8 cellular contexts compared by ENCODE assay signal in genomic region chr12:49866859-49867579, GRCh38. TPM values are rescaled to one million over a fixed set of nuclear protein-coding genes. Genes with fewer than 3 reads are reported as not detected.
DNase-seq lines count a peak whose midpoint lies in the region; ATAC-seq and TF ChIP-seq lines count a peak whose summit lies in the region.

No MANE protein-coding gene starts in this region.

- no peak overlapping the region for H3K9ac ChIP-seq in OCI-LY1 (ENCODE audit: low read length)

- H3K9me3 Mint-ChIP-seq in CD4-positive, alpha-beta memory T cell, result no peaks in the 10 kb centered on the region
- H3K9me3 Mint-ChIP-seq in neural crest cell, result no peaks in the 10 kb centered on the region

- intact Hi-C loops in CD4-positive, alpha-beta memory T cell (cut with micrococcal nuclease), result loop anchor here (10.0 kb wide), 1 partner anchor 188 kb away; the partner anchor contains the start of gene ASIC1

- H3K36me3 ChIP-seq in CD4-positive, alpha-beta memory T cell (ENCODE audit: insufficient read depth, low read length), result no peaks in the 10 kb centered on the region
- H3K36me3 ChIP-seq in OCI-LY1 (ENCODE audit: insufficient read depth, low read length), result no peaks in the 10 kb centered on the region

- TF ChIP-seq CTCF in HFF-Myc (IDR thresholded peaks at IDR 0.05; ENCODE audit: low read depth, low read length, missing control alignments), result peak; percentile 98
- peak; percentile 92 for TF ChIP-seq CTCF in OCI-LY1 (IDR thresholded peaks at IDR 0.05; ENCODE audit: low read length)
- TF ChIP-seq CTCF in fibroblast of mammary gland (conservative IDR thresholded peaks at IDR 0.05; ENCODE audit: control insufficient read depth, insufficient read depth, low read depth, low read length), result peak; percentile 97
- peak; percentile 95 for TF ChIP-seq CTCF in neural crest cell (conservative IDR thresholded peaks at IDR 0.05)

- H3K9me2 ChIP-seq in OCI-LY1 (ENCODE audit: low read depth, low read length), result no peaks in the 10 kb centered on the region

- no peaks in the 10 kb centered on the region for H3F3A ChIP-seq in OCI-LY1 (ENCODE audit: insufficient read depth, low read length)

- POLR2A ChIA-PET in CD4-positive, alpha-beta memory T cell (lab: Charles Lee; ENCODE audit: partially characterized antibody), result interaction anchor here (1.2 to 1.5 kb wide), 2 partner anchors 24 to 126 kb away, joined by 4 to 7 read pairs; partner anchors contain the start of genes BCDIN3D and TMBIM6

- DNase-seq in CD4-positive, alpha-beta memory T cell, result peak; percentile 65 to 73 (median 67)
- DNase-seq in HFF-Myc (ENCODE audit: extremely low read depth, low read depth) (no peak), fibroblast of mammary gland (ENCODE audit: low read depth) (peak; percentile 50), neural crest cell (ENCODE audit: low read depth, low spot score) (peak; percentile 85), stromal cell of bone marrow (ENCODE audit: low read depth) (peak; percentile 34)
- peak; percentile 88 for DNase-seq in activated T-cell treated with anti-CD3 and anti-CD28 coated beads, Interleukin-2, amount 50 U/mL, for 48 hours

- H3K4me1 ChIP-seq in CD4-positive, alpha-beta memory T cell (ENCODE audit: insufficient read depth, low read length), result no peaks in the 10 kb centered on the region
- no peaks in the 10 kb centered on the region for H3K4me1 ChIP-seq in OCI-LY1 (ENCODE audit: insufficient read depth, low read length, severe bottlenecking)

- H4K20me1 ChIP-seq in OCI-LY1 (ENCODE audit: insufficient read depth, low read length), result no peaks in the 10 kb centered on the region

- CTCF ChIA-PET in CD4-positive, alpha-beta memory T cell (lab: Charles Lee; ENCODE audit: partially characterized antibody), result interaction anchor here (0.7 to 4.2 kb wide), 18 partner anchors 9 to 208 kb away, joined by 3 to 17 read pairs (median 4); partner anchors contain the start of gene TMBIM6

- no peak overlapping the region for H3K27ac ChIP-seq in CD4-positive, alpha-beta memory T cell (ENCODE audit: low read depth, low read length)
- no peak overlapping the region for H3K27ac ChIP-seq in OCI-LY1 (ENCODE audit: low read depth, low read length, poor library complexity, severe bottlenecking)

- no peaks in the 10 kb centered on the region for H3K9me3 ChIP-seq in CD4-positive, alpha-beta memory T cell (ENCODE audit: control insufficient read depth in 1 of 2, low read length in 2 of 2)
- no peaks in the 10 kb centered on the region for H3K9me3 ChIP-seq in OCI-LY1 (ENCODE audit: low read length)

- peaks cover 2 to 4% of the 10 kb centered on the region in 2 donors for H3K27me3 Mint-ChIP-seq in CD4-positive, alpha-beta memory T cell
- H3K27me3 Mint-ChIP-seq in neural crest cell (ENCODE audit: low read depth), result peaks cover 9% of the 10 kb centered on the region

- H3K27me3 ChIP-seq in CD4-positive, alpha-beta memory T cell (ENCODE audit: insufficient read depth, low read length), result no peaks in the 10 kb centered on the region
- no peaks in the 10 kb centered on the region; the same call in 1 of the 2 replicates for H3K27me3 ChIP-seq in OCI-LY1 (ENCODE audit: insufficient read depth, low read length)

- no peak overlapping the region for H3K4me2 ChIP-seq in OCI-LY1 (ENCODE audit: low read length)

- ATAC-seq in GM21529 (IDR thresholded peaks at IDR 0.05; ENCODE audit: unreplicated experiment), result no peak

- H3K4me3 ChIP-seq in CD4-positive, alpha-beta memory T cell (ENCODE audit: low read length in 2 of 2), result no peak overlapping the region
- H3K4me3 ChIP-seq in HFF-Myc (replicated peaks; ENCODE audit: low read depth, low read length) (no peak overlapping the region), OCI-LY1 (ENCODE audit: low read depth, low read length, poor library complexity, severe bottlenecking) (no peak overlapping the region), fibroblast of mammary gland (ENCODE audit: control insufficient read depth, low read depth, low read length) (no peak overlapping the region)

- no peaks in the 10 kb centered on the region for H3K4me1 Mint-ChIP-seq in CD4-positive, alpha-beta memory T cell
- peaks cover 3% of the 10 kb centered on the region for H3K4me1 Mint-ChIP-seq in neural crest cell

- no peak overlapping the region for H3K27ac Mint-ChIP-seq in CD4-positive, alpha-beta memory T cell
- no peak overlapping the region for H3K27ac Mint-ChIP-seq in neural crest cell (ENCODE audit: unreplicated experiment)

- no peaks in the 10 kb centered on the region for H3K36me3 Mint-ChIP-seq in CD4-positive, alpha-beta memory T cell
- H3K36me3 Mint-ChIP-seq in neural crest cell (ENCODE audit: low read depth), result no peaks in the 10 kb centered on the region

- H3K4me3 Mint-ChIP-seq in CD4-positive, alpha-beta memory T cell, result no peak overlapping the region
- H3K4me3 Mint-ChIP-seq in neural crest cell, result no peak overlapping the region

- no peak overlapping the region for H2AFZ ChIP-seq in OCI-LY1 (ENCODE audit: low read length)

- H3K79me2 ChIP-seq in OCI-LY1 (ENCODE audit: insufficient read depth, low read length), result no peaks in the 10 kb centered on the region

RNA-seq across cellular contexts. Expression of gene BCDIN3D, which starts 24.1 kb away (rescaled TPM):
- total RNA-seq in CD4-positive, alpha-beta memory T cell, result 10 to 100 TPM; 16.0 to 17.5 TPM
- polyA plus RNA-seq in CD4-positive, alpha-beta memory T cell, result 1 to 10 TPM; 5.3 to 7.7 TPM
- 7.9 and 9.6 TPM in 2 replicates for total RNA-seq in neural crest cell

RNA-seq across cellular contexts. Expression of gene FAIM2, which starts 36.7 kb away (rescaled TPM):
- total RNA-seq in CD4-positive, alpha-beta memory T cell, result under 1 TPM; 0.08 to 0.17 TPM
- polyA plus RNA-seq in CD4-positive, alpha-beta memory T cell, result under 1 TPM in 1 of 2 donors, not detected in 1; 0.59 TPM
- 0.73 and 1.6 TPM in 2 replicates for total RNA-seq in neural crest cell

RNA-seq across cellular contexts. Expression of gene NCKAP5L, which starts 38.8 kb away (rescaled TPM):
- total RNA-seq in CD4-positive, alpha-beta memory T cell, result 10 to 100 TPM; 10.4 to 11.2 TPM
- polyA plus RNA-seq in CD4-positive, alpha-beta memory T cell, result 1 to 10 TPM in 1 of 2 donors, under 1 TPM in 1; 0.20 to 3.5 TPM
- total RNA-seq in neural crest cell, result 40.8 and 45.0 TPM in 2 replicates
